ENCODE assay signal across 1 cellular context in the genomic region with DNA sequence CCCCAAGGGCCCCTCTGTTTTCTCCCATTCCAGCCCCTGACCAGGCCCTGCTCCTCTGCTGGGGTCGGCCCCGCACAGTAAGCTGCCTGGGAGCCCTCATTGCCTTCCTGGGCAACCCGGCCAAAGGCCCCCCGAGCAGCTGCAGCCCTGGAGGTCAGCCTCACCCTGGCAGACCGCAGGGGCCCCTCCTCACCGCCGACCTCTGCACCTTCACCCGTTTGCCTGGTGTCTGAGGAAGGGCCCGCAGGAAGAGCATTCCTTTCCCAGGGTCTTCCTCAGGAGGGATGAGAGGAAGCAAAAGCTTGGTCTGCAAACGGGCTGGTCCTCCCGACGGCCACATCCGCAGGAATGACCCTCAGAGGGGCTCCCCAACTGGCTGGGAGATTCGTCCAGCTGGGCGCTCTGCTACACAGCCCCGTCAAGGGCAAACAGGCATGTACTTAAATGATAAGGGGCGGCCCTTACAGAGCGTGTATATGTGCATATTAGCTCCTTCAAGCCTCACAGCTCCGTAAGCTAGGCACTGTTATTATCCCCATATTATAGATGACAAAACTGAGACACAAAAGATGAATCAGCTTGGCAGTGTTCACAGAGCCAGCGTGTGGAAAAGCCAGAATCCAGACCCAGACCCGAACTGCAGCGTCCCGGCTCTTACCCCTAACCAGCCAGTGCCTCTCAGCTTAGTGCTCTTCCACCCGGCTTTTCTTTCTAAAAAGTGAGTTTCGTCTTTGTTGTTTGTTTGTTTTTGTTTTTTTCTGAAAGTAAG.
TF ChIP-seq lines count a peak whose summit lies in the region.

No MANE protein-coding gene starts in this region.

TF ChIP-seq in neural cell, 6 proteins besides CTCF, POLR2A, EP300 and RAD21 (continued from another document):
- TF ChIP-seq, protein P1, sequence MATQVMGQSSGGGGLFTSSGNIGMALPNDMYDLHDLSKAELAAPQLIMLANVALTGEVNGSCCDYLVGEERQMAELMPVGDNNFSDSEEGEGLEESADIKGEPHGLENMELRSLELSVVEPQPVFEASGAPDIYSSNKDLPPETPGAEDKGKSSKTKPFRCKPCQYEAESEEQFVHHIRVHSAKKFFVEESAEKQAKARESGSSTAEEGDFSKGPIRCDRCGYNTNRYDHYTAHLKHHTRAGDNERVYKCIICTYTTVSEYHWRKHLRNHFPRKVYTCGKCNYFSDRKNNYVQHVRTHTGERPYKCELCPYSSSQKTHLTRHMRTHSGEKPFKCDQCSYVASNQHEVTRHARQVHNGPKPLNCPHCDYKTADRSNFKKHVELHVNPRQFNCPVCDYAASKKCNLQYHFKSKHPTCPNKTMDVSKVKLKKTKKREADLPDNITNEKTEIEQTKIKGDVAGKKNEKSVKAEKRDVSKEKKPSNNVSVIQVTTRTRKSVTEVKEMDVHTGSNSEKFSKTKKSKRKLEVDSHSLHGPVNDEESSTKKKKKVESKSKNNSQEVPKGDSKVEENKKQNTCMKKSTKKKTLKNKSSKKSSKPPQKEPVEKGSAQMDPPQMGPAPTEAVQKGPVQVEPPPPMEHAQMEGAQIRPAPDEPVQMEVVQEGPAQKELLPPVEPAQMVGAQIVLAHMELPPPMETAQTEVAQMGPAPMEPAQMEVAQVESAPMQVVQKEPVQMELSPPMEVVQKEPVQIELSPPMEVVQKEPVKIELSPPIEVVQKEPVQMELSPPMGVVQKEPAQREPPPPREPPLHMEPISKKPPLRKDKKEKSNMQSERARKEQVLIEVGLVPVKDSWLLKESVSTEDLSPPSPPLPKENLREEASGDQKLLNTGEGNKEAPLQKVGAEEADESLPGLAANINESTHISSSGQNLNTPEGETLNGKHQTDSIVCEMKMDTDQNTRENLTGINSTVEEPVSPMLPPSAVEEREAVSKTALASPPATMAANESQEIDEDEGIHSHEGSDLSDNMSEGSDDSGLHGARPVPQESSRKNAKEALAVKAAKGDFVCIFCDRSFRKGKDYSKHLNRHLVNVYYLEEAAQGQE (IDR thresholded peaks at IDR 0.05; ENCODE audit: borderline replicate concordance): no peak
- TF ChIP-seq TAF1 (IDR thresholded peaks at IDR 0.05; ENCODE audit: low read depth) (no peak), MXI1 (conservative IDR thresholded peaks at IDR 0.05; ENCODE audit: poor library complexity, severe bottlenecking) (no peak), EZH2 (IDR thresholded peaks at IDR 0.05; ENCODE audit: borderline replicate concordance, insufficient read depth, low read length, poor library complexity, severe bottlenecking) (no peak)
TF ChIP-seq in neural cell: peak in this region for 0.
